In the genomic region with DNA sequence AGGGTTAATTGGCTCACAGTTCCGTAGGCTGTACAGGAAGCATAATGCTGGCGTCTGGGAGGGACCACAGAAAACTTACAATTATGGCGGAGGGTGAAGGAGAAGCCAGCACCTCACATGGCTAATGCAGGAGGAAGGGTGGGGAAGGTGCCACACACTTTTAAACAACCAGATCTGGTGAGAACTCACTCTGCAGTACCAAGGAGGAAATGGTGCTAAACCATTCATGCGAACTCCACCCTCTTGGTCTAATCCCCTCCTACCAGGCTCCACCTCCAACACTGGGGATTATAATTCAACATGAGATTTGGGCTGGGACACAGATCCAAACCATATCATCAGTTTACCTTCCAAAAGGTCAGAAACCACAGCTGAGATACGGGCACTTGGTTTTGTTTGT, we compare ENCODE assay signal across 3 cellular contexts.
"Had no signal": no experiment of that assay in that cellular context is flagged by ENCODE, and none has a peak within 500 bp of the region (broad histone marks: within the 10 kb centered on the region; RNA-seq: fewer than 3 reads in every experiment).

No MANE protein-coding gene starts in this region.

- ATAC-seq: GM12878 had no signal

- DNase-seq: GDM1, GF-D8 had no signal
